In the genomic region with DNA sequence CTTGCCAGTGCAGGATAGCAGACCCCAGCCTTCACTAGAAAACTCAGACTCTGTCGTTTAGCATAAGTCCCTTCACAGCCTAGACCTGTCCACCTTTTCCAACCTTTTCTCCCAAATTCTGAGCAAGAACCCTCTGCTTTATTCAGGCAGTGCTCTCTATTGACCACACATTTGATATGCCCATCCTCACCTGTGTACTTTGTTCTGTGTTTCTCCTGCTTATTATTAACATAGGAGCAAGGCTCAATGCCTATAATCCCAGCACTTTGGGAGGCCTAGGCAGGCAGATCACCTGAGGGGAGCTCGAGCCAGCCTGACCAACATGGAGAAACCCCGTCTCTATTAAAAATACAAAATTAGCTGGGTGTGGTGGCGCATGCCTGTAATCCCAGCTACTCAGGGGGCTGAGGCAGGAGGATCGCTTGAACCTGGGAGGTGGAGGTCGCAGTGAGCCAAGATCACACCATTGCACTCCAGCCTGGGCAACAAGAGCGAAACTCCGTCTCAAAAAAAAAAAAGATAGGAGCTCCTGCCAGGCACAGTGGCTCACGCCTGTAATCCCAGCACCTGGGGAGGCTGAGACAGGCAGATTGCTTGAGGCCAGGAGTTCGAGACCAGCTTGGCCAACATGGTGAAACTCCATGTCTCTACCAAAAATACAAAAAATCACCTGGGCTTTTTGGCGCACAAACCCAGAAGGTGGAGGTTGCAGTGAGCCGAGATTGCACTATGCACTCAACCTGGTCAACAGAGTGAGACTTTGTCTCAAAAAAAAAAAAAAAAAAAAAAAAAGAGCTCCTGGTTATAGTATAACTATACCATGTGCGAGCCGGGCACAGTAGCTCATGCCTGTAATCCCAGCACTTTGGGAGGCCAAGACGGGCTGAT, we compare ENCODE assay signal across 1 cellular context.
TF ChIP-seq lines count a peak whose summit lies in the region.
"Not testable (repeated sequence)": the region's sequence is repeated elsewhere in the genome, so short reads cannot be mapped to it uniquely, and the experiment has no call there.

No MANE protein-coding gene starts in this region.

TF ChIP-seq in HepG2, 621 proteins besides CTCF, POLR2A, EP300 and RAD21 (continued from another document and continues in another):
- TF ChIP-seq, protein P1, sequence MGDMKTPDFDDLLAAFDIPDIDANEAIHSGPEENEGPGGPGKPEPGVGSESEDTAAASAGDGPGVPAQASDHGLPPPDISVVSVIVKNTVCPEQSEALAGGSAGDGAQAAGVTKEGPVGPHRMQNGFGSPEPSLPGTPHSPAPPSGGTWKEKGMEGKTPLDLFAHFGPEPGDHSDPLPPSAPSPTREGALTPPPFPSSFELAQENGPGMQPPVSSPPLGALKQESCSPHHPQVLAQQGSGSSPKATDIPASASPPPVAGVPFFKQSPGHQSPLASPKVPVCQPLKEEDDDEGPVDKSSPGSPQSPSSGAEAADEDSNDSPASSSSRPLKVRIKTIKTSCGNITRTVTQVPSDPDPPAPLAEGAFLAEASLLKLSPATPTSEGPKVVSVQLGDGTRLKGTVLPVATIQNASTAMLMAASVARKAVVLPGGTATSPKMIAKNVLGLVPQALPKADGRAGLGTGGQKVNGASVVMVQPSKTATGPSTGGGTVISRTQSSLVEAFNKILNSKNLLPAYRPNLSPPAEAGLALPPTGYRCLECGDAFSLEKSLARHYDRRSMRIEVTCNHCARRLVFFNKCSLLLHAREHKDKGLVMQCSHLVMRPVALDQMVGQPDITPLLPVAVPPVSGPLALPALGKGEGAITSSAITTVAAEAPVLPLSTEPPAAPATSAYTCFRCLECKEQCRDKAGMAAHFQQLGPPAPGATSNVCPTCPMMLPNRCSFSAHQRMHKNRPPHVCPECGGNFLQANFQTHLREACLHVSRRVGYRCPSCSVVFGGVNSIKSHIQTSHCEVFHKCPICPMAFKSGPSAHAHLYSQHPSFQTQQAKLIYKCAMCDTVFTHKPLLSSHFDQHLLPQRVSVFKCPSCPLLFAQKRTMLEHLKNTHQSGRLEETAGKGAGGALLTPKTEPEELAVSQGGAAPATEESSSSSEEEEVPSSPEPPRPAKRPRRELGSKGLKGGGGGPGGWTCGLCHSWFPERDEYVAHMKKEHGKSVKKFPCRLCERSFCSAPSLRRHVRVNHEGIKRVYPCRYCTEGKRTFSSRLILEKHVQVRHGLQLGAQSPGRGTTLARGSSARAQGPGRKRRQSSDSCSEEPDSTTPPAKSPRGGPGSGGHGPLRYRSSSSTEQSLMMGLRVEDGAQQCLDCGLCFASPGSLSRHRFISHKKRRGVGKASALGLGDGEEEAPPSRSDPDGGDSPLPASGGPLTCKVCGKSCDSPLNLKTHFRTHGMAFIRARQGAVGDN (CRISPR knock-in tag; IDR thresholded peaks at IDR 0.05): peak; percentile 82
- TF ChIP-seq ZBTB34 (CRISPR knock-in tag; IDR thresholded peaks at IDR 0.05) (peak; percentile 58; the same call in 1 of the 2 replicates), PPARG (CRISPR knock-in tag; conservative IDR thresholded peaks at IDR 0.05) (0 out of 2 replicates have a peak, but pooled peaks have one; percentile 12), FOXO1 (CRISPR knock-in tag; IDR thresholded peaks at IDR 0.05) (0 out of 2 replicates have a peak, but pooled peaks have one; percentile 50), ZNF782 (CRISPR knock-in tag; IDR thresholded peaks at IDR 0.05; ENCODE audit: borderline replicate concordance) (0 out of 2 replicates have a peak, but pooled peaks have one; percentile 3), ZGPAT (CRISPR knock-in tag; IDR thresholded peaks at IDR 0.05) (0 out of 2 replicates have a peak, but pooled peaks have one; percentile 60), SNAPC4 (CRISPR knock-in tag; IDR thresholded peaks at IDR 0.05) (0 out of 2 replicates have a peak, but pooled peaks have one; percentile 54), CEBPG (CRISPR knock-in tag; IDR thresholded peaks at IDR 0.05) (peak; percentile 43; the same call in 1 of the 2 replicates), ZNF3 (CRISPR knock-in tag; IDR thresholded peaks at IDR 0.05) (0 out of 2 replicates have a peak, but pooled peaks have one; percentile 17), ZNF629 (CRISPR knock-in tag; conservative IDR thresholded peaks at IDR 0.05) (peak; percentile 49; the same call in 1 of the 2 replicates), ZNF558 (CRISPR knock-in tag; IDR thresholded peaks at IDR 0.05; ENCODE audit: borderline replicate concordance) (peak; percentile 70; the same call in 1 of the 2 replicates), KDM5A (IDR thresholded peaks at IDR 0.05; ENCODE audit: borderline replicate concordance, low read length) (0 out of 2 replicates have a peak, but pooled peaks have one; percentile 30), RORA (CRISPR knock-in tag; IDR thresholded peaks at IDR 0.05) (0 out of 2 replicates have a peak, but pooled peaks have one; percentile 82), CREB1 (CRISPR knock-in tag; IDR thresholded peaks at IDR 0.05) (peak; percentile 18; the same call in 1 of the 2 replicates), BRD4 (CRISPR knock-in tag; IDR thresholded peaks at IDR 0.05) (0 out of 2 replicates have a peak, but pooled peaks have one; percentile 29), SOX5 (CRISPR knock-in tag; IDR thresholded peaks at IDR 0.05; ENCODE audit: borderline replicate concordance) (peak; percentile 29; the same call in 1 of the 2 replicates), SPEN (CRISPR knock-in tag; IDR thresholded peaks at IDR 0.05; ENCODE audit: low read depth) (peak; percentile 43), ZSCAN31 (CRISPR knock-in tag; IDR thresholded peaks at IDR 0.05; ENCODE audit: low read depth) (0 out of 2 replicates have a peak, but pooled peaks have one; percentile 46), TFE3 (CRISPR knock-in tag; IDR thresholded peaks at IDR 0.05) (0 out of 2 replicates have a peak, but pooled peaks have one; percentile 32), MYC (CRISPR knock-in tag; IDR thresholded peaks at IDR 0.05; ENCODE audit: borderline replicate concordance) (peak; percentile 75), ZNF501 (CRISPR knock-in tag; IDR thresholded peaks at IDR 0.05) (peak; percentile 85), GFI1 (CRISPR knock-in tag; IDR thresholded peaks at IDR 0.05; ENCODE audit: borderline replicate concordance) (peak; percentile 44; the same call in 1 of the 2 replicates), ZNF772 (CRISPR knock-in tag; IDR thresholded peaks at IDR 0.05) (peak; percentile 69; the same call in 1 of the 2 replicates), ZNF431 (CRISPR knock-in tag; IDR thresholded peaks at IDR 0.05; ENCODE audit: borderline replicate concordance, low read depth) (peak; percentile 64; the same call in 1 of the 2 replicates)
- TF ChIP-seq, protein P2, sequence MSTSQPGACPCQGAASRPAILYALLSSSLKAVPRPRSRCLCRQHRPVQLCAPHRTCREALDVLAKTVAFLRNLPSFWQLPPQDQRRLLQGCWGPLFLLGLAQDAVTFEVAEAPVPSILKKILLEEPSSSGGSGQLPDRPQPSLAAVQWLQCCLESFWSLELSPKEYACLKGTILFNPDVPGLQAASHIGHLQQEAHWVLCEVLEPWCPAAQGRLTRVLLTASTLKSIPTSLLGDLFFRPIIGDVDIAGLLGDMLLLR (CRISPR knock-in tag; IDR thresholded peaks at IDR 0.05): peak; percentile 72; the same call in 1 of the 2 replicates
- TF ChIP-seq, protein P3, sequence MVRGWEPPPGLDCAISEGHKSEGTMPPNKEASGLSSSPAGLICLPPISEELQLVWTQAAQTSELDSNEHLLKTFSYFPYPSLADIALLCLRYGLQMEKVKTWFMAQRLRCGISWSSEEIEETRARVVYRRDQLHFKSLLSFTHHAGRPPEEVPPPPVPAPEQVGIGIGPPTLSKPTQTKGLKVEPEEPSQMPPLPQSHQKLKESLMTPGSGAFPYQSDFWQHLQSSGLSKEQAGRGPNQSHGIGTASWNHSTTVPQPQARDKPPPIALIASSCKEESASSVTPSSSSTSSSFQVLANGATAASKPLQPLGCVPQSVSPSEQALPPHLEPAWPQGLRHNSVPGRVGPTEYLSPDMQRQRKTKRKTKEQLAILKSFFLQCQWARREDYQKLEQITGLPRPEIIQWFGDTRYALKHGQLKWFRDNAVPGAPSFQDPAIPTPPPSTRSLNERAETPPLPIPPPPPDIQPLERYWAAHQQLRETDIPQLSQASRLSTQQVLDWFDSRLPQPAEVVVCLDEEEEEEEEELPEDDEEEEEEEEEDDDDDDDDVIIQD (CRISPR knock-in tag; IDR thresholded peaks at IDR 0.05; ENCODE audit: low read depth): 0 out of 2 replicates have a peak, but pooled peaks have one; percentile 26
- TF ChIP-seq CREB1 (IDR thresholded peaks at IDR 0.05): not testable (repeated sequence)
- TF ChIP-seq, protein P4, sequence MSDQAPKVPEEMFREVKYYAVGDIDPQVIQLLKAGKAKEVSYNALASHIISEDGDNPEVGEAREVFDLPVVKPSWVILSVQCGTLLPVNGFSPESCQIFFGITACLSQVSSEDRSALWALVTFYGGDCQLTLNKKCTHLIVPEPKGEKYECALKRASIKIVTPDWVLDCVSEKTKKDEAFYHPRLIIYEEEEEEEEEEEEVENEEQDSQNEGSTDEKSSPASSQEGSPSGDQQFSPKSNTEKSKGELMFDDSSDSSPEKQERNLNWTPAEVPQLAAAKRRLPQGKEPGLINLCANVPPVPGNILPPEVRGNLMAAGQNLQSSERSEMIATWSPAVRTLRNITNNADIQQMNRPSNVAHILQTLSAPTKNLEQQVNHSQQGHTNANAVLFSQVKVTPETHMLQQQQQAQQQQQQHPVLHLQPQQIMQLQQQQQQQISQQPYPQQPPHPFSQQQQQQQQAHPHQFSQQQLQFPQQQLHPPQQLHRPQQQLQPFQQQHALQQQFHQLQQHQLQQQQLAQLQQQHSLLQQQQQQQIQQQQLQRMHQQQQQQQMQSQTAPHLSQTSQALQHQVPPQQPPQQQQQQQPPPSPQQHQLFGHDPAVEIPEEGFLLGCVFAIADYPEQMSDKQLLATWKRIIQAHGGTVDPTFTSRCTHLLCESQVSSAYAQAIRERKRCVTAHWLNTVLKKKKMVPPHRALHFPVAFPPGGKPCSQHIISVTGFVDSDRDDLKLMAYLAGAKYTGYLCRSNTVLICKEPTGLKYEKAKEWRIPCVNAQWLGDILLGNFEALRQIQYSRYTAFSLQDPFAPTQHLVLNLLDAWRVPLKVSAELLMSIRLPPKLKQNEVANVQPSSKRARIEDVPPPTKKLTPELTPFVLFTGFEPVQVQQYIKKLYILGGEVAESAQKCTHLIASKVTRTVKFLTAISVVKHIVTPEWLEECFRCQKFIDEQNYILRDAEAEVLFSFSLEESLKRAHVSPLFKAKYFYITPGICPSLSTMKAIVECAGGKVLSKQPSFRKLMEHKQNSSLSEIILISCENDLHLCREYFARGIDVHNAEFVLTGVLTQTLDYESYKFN (CRISPR knock-in tag; conservative IDR thresholded peaks at IDR 0.05): peak; percentile 88
